In the genomic region with DNA sequence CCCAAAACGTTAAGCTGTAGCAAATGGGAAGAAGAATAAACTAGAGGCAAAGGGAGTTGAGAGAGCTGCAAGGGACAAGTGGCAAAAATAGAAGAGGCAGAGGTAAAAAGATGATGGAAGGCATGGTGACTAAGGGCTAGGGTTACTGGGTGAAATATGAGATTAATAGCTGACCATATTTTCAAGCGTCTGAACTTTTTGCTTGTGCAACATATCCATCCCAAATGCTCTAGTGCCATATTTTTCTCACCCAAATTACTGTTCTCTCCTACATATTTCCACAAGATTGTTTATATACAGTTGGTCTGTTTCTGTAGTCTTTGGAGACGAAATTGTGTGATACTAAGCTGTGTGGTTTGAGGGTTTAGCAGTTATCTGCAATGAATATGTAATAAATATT, we compare ENCODE assay signal across 28 cellular contexts.
"Had no signal": no experiment of that assay in that cellular context is flagged by ENCODE, and none has a peak within 500 bp of the region (broad histone marks: within the 10 kb centered on the region; RNA-seq: fewer than 3 reads in every experiment).

No MANE protein-coding gene starts in this region.

- H3K27ac ChIP-seq: body of pancreas, colonic mucosa, epithelial cell of prostate, esophagus squamous epithelium, foreskin keratinocyte, gastrocnemius medialis, heart left ventricle, VCaP had no signal

- H3K9me3 Mint-ChIP-seq: activated CD4-positive, alpha-beta T cell treated with anti-CD3 and anti-CD28 coated beads, Interleukin-2, amount 10 ng/mL, durations not matched to agents 7 days and 5 days; activated CD8-positive, alpha-beta T cell treated with anti-CD3 and anti-CD28 coated beads for 36 hours; activated T-cell treated with anti-CD3 and anti-CD28 coated beads, Interleukin-2, amount 50 U/mL, for 4 hours; activated T-helper 17 cell treated with anti-CD3 and anti-CD28 coated beads, Interleukin-2, amount 50 U/mL, for 72 hours; WTC11 had no signal

- H3K27ac Mint-ChIP-seq: activated CD4-positive, alpha-beta T cell treated with anti-CD3 and anti-CD28 coated beads, Interleukin-2, amount 10 ng/mL, durations not matched to agents 7 days and 5 days; activated CD8-positive, alpha-beta T cell treated with anti-CD3 and anti-CD28 coated beads for 36 hours; activated naive CD8-positive, alpha-beta T cell; activated T-helper 17 cell treated with anti-CD3 and anti-CD28 coated beads, Interleukin-2, amount 50 U/mL, for 72 hours; WTC11 had no signal

- H3K27me3 ChIP-seq: body of pancreas, colonic mucosa, esophagus squamous epithelium, foreskin keratinocyte, gastrocnemius medialis, heart left ventricle had no signal

- ATAC-seq: activated CD8-positive, alpha-beta T cell treated with anti-CD3 and anti-CD28 coated beads for 36 hours; activated T-cell treated with anti-CD3 and anti-CD28 coated beads, Interleukin-2, amount 50 U/mL, for 4 hours; activated T-helper 17 cell treated with anti-CD3 and anti-CD28 coated beads, Interleukin-2, amount 50 U/mL, for 72 hours; body of pancreas; foreskin keratinocyte; gastrocnemius medialis; heart left ventricle; WTC11 had no signal

- H3K9me3 ChIP-seq: body of pancreas, colonic mucosa, esophagus squamous epithelium, gastrocnemius medialis, heart left ventricle had no signal

- H3K4me1 Mint-ChIP-seq: activated CD4-positive, alpha-beta T cell treated with anti-CD3 and anti-CD28 coated beads, Interleukin-2, amount 10 ng/mL, durations not matched to agents 7 days and 5 days; activated T-helper 17 cell treated with anti-CD3 and anti-CD28 coated beads, Interleukin-2, amount 50 U/mL, for 72 hours had no signal

- H3K4me1 ChIP-seq: body of pancreas, colonic mucosa, gastrocnemius medialis, heart left ventricle had no signal

- H3K36me3 ChIP-seq: colonic mucosa, esophagus squamous epithelium, gastrocnemius medialis, heart left ventricle had no signal

- H3K4me3 ChIP-seq: body of pancreas, colonic mucosa, esophagus squamous epithelium, gastrocnemius medialis, heart left ventricle had no signal

- H3K4me3 Mint-ChIP-seq: activated CD4-positive, alpha-beta T cell treated with anti-CD3 and anti-CD28 coated beads, Interleukin-2, amount 10 ng/mL, durations not matched to agents 7 days and 5 days; activated CD8-positive, alpha-beta T cell treated with anti-CD3 and anti-CD28 coated beads for 36 hours; activated naive CD8-positive, alpha-beta T cell; activated T-cell treated with anti-CD3 and anti-CD28 coated beads, Interleukin-2, amount 50 U/mL, for 4 hours; activated T-helper 17 cell treated with anti-CD3 and anti-CD28 coated beads, Interleukin-2, amount 50 U/mL, for 72 hours; WTC11 had no signal

- H3K36me3 Mint-ChIP-seq: activated naive CD8-positive, alpha-beta T cell; WTC11 had no signal

- DNase-seq: activated CD4-positive, alpha-beta T cell treated with anti-CD3 and anti-CD28 coated beads for 1 hour; activated CD4-positive, alpha-beta T cell treated with anti-CD3 and anti-CD28 coated beads for 4 hours; activated CD4-positive, alpha-beta T cell treated with anti-CD3 and anti-CD28 coated beads, Interleukin-2, amount 10 ng/mL, durations not matched to agents 7 days and 5 days; activated CD4-positive, alpha-beta T cell treated with anti-CD3 and anti-CD28 coated beads, Interleukin-2, amount 50 U/mL, for 48 hours; activated CD8-positive, alpha-beta memory T cell treated with anti-CD3 and anti-CD28 coated beads for 24 hours; activated CD8-positive, alpha-beta T cell treated with anti-CD3 and anti-CD28 coated beads for 36 hours; activated effector memory CD4-positive, alpha-beta T cell treated with Interleukin-2 at 50 U/mL for 16 hours; activated gamma-delta T cell treated with Interleukin-2 at 50 U/mL for 16 hours; activated naive CD4-positive, alpha-beta T cell treated with anti-CD3 and anti-CD28 coated beads, Interleukin-2, amount 50 U/mL, for 16 hours; activated naive CD4-positive, alpha-beta T cell treated with Interleukin-2 at 50 U/mL for 16 hours; activated T-cell treated with anti-CD3 and anti-CD28 coated beads, Interleukin-2, amount 50 U/mL, for 4 hours; amygdala; aorta; body of pancreas; caudate nucleus; colonic mucosa; effector CD8-positive, alpha-beta T cell; esophagus squamous epithelium; foreskin keratinocyte; gastrocnemius medialis; glutamatergic neuron; heart left ventricle; T-helper 2 cell had no signal
